25 cellular contexts compared by ENCODE assay signal in the genomic region with DNA sequence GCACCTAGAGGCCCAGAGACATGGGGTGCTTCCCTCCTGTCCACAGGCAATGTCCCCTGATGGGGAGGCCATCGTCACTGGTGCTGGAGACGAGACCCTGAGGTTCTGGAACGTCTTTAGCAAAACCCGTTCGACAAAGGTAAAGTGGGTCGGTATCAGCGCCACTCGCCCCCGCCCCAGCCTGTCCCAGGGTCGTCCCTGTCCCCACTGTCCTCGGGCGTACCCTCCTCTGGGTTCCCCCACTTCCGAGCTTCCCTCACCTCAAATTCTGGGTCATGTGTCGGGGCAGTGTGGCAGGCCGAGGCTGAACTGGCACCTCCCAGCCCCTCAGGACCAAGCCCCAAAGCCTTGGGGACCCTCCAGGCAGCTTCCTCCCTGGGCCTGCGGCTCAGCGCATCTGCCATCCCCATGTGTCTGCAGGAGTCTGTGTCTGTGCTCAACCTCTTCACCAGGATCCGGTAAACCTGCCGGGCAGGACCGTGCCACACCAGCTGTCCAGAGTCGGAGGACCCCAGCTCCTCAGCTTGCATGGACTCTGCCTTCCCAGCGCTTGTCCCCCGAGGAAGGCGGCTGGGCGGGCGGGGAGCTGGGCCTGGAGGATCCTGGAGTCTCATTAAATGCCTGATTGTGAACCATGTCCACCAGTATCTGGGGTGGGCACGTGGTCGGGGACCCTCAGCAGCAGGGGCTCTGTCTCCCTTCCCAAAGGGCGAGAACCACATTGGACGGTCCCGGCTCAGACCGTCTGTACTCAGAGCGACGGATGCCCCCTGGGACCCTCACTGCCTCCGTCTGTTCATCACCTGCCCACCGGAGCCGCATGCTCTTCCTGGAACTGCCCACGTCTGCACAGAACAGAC. TPM values are rescaled to one million over a fixed set of nuclear protein-coding genes. Genes with fewer than 3 reads are reported as not detected.
"Had no signal": no experiment of that assay in that cellular context is flagged by ENCODE, and none has a peak within 500 bp of the region (broad histone marks: within the 10 kb centered on the region; RNA-seq: fewer than 3 reads in every experiment).

No MANE protein-coding gene starts in this region.

- DNase-seq: activated CD4-positive, alpha-beta T cell treated with anti-CD3 and anti-CD28 coated beads for 1 hour; activated naive CD4-positive, alpha-beta T cell treated with anti-CD3 and anti-CD28 coated beads for 36 hours; activated T-cell treated with anti-CD3 and anti-CD28 coated beads, Interleukin-2, amount 50 U/mL, for 4 hours; adrenal gland; erythroblast; foreskin fibroblast; lower lobe of right lung; mesendoderm; mucosa of descending colon; nephron progenitor cell; nucleus accumbens; small intestine; stimulated activated CD4-positive, alpha-beta T cell treated with anti-CD3 and anti-CD28 coated beads, Interleukin-2, amount 100 ng/mL, for 24 hours; stomach; T-cell; trophoblast cell had no signal

- ATAC-seq: left lobe of liver; lower lobe of right lung; mucosa of descending colon; sciatic nerve; stimulated activated effector memory CD8-positive, alpha-beta T cell treated with anti-CD3 and anti-CD28 coated beads, Interleukin-12 subunit alpha, Interleukin-12 subunit beta, amount 100 ng/mL, for 72 hours; T-cell had no signal

- H3K4me1 Mint-ChIP-seq: T-cell had no signal

- H3K27ac ChIP-seq: ascending aorta, lower lobe of right lung, stomach had no signal

- H3K27me3 Mint-ChIP-seq: T-cell had no signal

- H3K4me1 ChIP-seq: ascending aorta, lower lobe of right lung had no signal

- H3K4me3 Mint-ChIP-seq: activated naive CD4-positive, alpha-beta T cell treated with anti-CD3 and anti-CD28 coated beads for 36 hours; activated T-cell treated with anti-CD3 and anti-CD28 coated beads, Interleukin-2, amount 50 U/mL, for 4 hours; nephron progenitor cell; stimulated activated effector memory CD8-positive, alpha-beta T cell treated with anti-CD3 and anti-CD28 coated beads, Interleukin-12 subunit alpha, Interleukin-12 subunit beta, amount 100 ng/mL, for 72 hours; T-cell had no signal

- H3K9me3 ChIP-seq: adrenal gland, lower lobe of right lung, mucosa of descending colon, stomach had no signal

- H3K27me3 ChIP-seq: adrenal gland, ascending aorta, stomach had no signal

- H3K4me3 ChIP-seq: adrenal gland, ascending aorta, coronary artery, lower lobe of right lung, mucosa of descending colon, stomach had no signal

- H3K9me3 Mint-ChIP-seq: activated naive CD4-positive, alpha-beta T cell treated with anti-CD3 and anti-CD28 coated beads for 36 hours; activated T-cell treated with anti-CD3 and anti-CD28 coated beads, Interleukin-2, amount 50 U/mL, for 4 hours; nephron progenitor cell; stimulated activated effector memory CD8-positive, alpha-beta T cell treated with anti-CD3 and anti-CD28 coated beads, Interleukin-12 subunit alpha, Interleukin-12 subunit beta, amount 100 ng/mL, for 72 hours had no signal

- H3K27ac Mint-ChIP-seq: activated naive CD4-positive, alpha-beta T cell treated with anti-CD3 and anti-CD28 coated beads for 36 hours; nephron progenitor cell; stimulated activated effector memory CD8-positive, alpha-beta T cell treated with anti-CD3 and anti-CD28 coated beads, Interleukin-12 subunit alpha, Interleukin-12 subunit beta, amount 100 ng/mL, for 72 hours; T-cell had no signal

- FAIRE-seq: endometrium, small intestine had no signal

RNA-seq across cellular contexts. Expression of gene TEKTIP1, which starts 4.4 kb away (rescaled TPM):
- total RNA-seq: ascending aorta, fibroblast of lung, kidney epithelial cell, stomach, temporal lobe had no signal
- polyA plus RNA-seq: fibroblast of lung had no signal
